Comparison of ENCODE assay signal across 8 cellular contexts in the genomic region with DNA sequence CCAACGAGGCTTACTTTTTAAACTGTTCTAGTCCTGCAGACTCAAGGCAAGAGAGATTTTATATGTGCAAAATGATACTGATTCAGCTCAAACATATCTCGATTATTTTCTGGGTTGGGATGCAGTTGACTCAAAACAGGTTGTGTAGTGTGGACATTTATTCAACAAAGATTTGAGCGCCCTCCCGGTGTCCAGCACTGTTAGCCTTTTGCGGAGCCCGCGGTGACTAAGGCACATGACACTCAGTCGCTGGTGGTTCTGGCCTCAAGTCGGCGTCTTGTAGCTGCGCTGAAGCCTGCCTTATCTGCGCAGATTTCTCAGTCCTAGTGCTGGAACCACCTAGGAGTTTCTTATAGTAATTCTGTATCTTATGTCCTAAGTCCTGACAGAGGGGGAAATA. TPM values are rescaled to one million over a fixed set of nuclear protein-coding genes. Genes with fewer than 3 reads are reported as not detected.
DNase-seq lines count a peak whose midpoint lies in the region; ATAC-seq, FAIRE-seq and TF ChIP-seq lines count a peak whose summit lies in the region.

No MANE protein-coding gene starts in this region.

- no peak overlapping the region for H3K27ac ChIP-seq in mucosa of rectum (ENCODE audit: low read depth in 2 of 2, low read length in 2 of 2)

- BruUV-seq in Caco-2 (replicated peaks; lab: Mats Ljungman, UMichigan): no TSS peak

- H3K4me1 Mint-ChIP-seq in Caco-2 (ENCODE audit: low read depth, unreplicated experiment) (peaks cover 6% of the 10 kb centered on the region), T-cell (peaks cover 0 to 10% (median 9%) of the 10 kb centered on the region in 3 donors)

- peak overlapping the region in 1 of 2 donors; percentile 13 for H3K9ac ChIP-seq in mucosa of rectum (ENCODE audit: low read depth in 1 of 2, low read length in 2 of 2)

- FAIRE-seq in HTR-8/SVneo (lab: Jason Lieb, UNC) (no peak), urothelium cell line (lab: Jason Lieb, UNC) (no peak)

- H3K4me1 ChIP-seq in Caco-2 (no peaks in the 10 kb centered on the region), mucosa of rectum (ENCODE audit: control insufficient read depth in 2 of 2, insufficient read depth in 2 of 2, low read length in 2 of 2) (peaks cover 6 to 11% of the 10 kb centered on the region in 2 donors)

- TF ChIP-seq CTCF in Caco-2 (IDR thresholded peaks at IDR 0.05; ENCODE audit: insufficient read depth in 1 of 2, low read depth in 1 of 2, low read length in 1 of 2, severe bottlenecking in 1 of 2, unreplicated experiment in 1 of 2): peak in 1 of 2 experiments; percentile 9

- H3K9me3 ChIP-seq in Caco-2 (no peaks in the 10 kb centered on the region), mucosa of rectum (ENCODE audit: control insufficient read depth in 2 of 2, low read length in 2 of 2) (no peaks in the 10 kb centered on the region)

- H3K27me3 Mint-ChIP-seq in Caco-2 (ENCODE audit: insufficient read depth, unreplicated experiment): peaks cover 9% of the 10 kb centered on the region
- peaks cover 46 to 49% of the 10 kb centered on the region in 2 donors for H3K27me3 Mint-ChIP-seq in T-cell

- H3K27ac Mint-ChIP-seq in Caco-2 (ENCODE audit: unreplicated experiment) (no peak overlapping the region), T-cell (no peak overlapping the region)

- H3K4me3 Mint-ChIP-seq in Caco-2 (ENCODE audit: unreplicated experiment): peak overlapping the region; percentile 77
- peak overlapping the region in 2 of 3 donors; percentile 34 to 42 for H3K4me3 Mint-ChIP-seq in T-cell

- intact Hi-C loops in Caco-2 (cut with micrococcal nuclease; ENCODE audit: unreplicated experiment): loop anchor here (5.0 to 10.0 kb wide), 3 partner anchors 212 to 335 kb away; no protein-coding TSS in a partner anchor

- DNase-seq in Caco-2: peak; percentile 59 to 61
- DNase-seq in HTR-8/SVneo (ENCODE audit: insufficient read length, low spot score): peak; percentile 12
- no peak for DNase-seq in T-cell
- peak; percentile 63 for DNase-seq in fibroblast of peridontal ligament (ENCODE audit: extremely low read depth)
- DNase-seq in urothelium cell line (ENCODE audit: low spot score): peak; percentile 46
- DNase-seq in GM19240 (ENCODE audit: insufficient read length, low spot score): no peak

- POLR2A ChIA-PET in Caco-2 (lab: Charles Lee): no interaction called here
- POLR2A ChIA-PET in T-cell (lab: Charles Lee): no interaction called here

- CTCF ChIA-PET in Caco-2 (lab: Charles Lee) (interaction anchor here (1.7 kb wide), 1 partner anchor 84 kb away, joined by 3 read pairs; no protein-coding TSS in a partner anchor), T-cell (lab: Charles Lee) (no interaction called here)

- H3K9me3 Mint-ChIP-seq in Caco-2 (ENCODE audit: unreplicated experiment) (no peaks in the 10 kb centered on the region), T-cell (peaks cover 0 to 6% (median 0%) of the 10 kb centered on the region in 3 donors)

- no peaks in the 10 kb centered on the region for H3K36me3 Mint-ChIP-seq in Caco-2 (ENCODE audit: insufficient read depth, unreplicated experiment)
- H3K36me3 Mint-ChIP-seq in T-cell: no peaks in the 10 kb centered on the region

- H3K36me3 ChIP-seq in Caco-2 (ENCODE audit: control insufficient read depth, insufficient read depth, low read length) (no peaks in the 10 kb centered on the region), mucosa of rectum (ENCODE audit: control insufficient read depth in 2 of 2, insufficient read depth in 2 of 2, low read length in 2 of 2) (no peaks in the 10 kb centered on the region)

- ATAC-seq in T-cell (replicated peaks in 1 of 4): no peak
- ATAC-seq in HG03175 (IDR thresholded peaks at IDR 0.05; ENCODE audit: unreplicated experiment): no peak

- peak overlapping the region; percentile 54 for H3K4me3 ChIP-seq in Caco-2 (ENCODE audit: low read depth, low read length)
- H3K4me3 ChIP-seq in mucosa of rectum (ENCODE audit: low read length in 2 of 2): peak overlapping the region; percentile 79 to 86

- H3K27me3 ChIP-seq in Caco-2 (replicated peaks; ENCODE audit: control insufficient read depth, insufficient read depth, low read length) (peaks cover 4% of the 10 kb centered on the region; the same call in 1 of the 2 replicates), mucosa of rectum (ENCODE audit: control insufficient read depth in 2 of 2, insufficient read depth in 2 of 2, low read length in 2 of 2) (no peaks in the 10 kb centered on the region)

RNA-seq across cellular contexts. Expression of gene CADPS2, which starts 0.9 kb away (rescaled TPM):
- total RNA-seq in Caco-2 (2022) (2.7 and 3.6 TPM in 2 replicates), T-cell (under 1 TPM in 3 of 5 donors, not detected in 2; 0.15 to 0.28 (median 0.16) TPM)

Comparison
In these comparisons a context has a peak if more than half of its experiments do, and no peak if none do; other contexts are left out.
1. DNase-seq: peak in Caco-2 (2 of 2), HTR-8/SVneo (single experiment), fibroblast of peridontal ligament (single experiment) and urothelium cell line (single experiment); none in T-cell (0 of 34) and GM19240 (single experiment).